ENCODE assay signal across 9 cellular contexts in the genomic region with DNA sequence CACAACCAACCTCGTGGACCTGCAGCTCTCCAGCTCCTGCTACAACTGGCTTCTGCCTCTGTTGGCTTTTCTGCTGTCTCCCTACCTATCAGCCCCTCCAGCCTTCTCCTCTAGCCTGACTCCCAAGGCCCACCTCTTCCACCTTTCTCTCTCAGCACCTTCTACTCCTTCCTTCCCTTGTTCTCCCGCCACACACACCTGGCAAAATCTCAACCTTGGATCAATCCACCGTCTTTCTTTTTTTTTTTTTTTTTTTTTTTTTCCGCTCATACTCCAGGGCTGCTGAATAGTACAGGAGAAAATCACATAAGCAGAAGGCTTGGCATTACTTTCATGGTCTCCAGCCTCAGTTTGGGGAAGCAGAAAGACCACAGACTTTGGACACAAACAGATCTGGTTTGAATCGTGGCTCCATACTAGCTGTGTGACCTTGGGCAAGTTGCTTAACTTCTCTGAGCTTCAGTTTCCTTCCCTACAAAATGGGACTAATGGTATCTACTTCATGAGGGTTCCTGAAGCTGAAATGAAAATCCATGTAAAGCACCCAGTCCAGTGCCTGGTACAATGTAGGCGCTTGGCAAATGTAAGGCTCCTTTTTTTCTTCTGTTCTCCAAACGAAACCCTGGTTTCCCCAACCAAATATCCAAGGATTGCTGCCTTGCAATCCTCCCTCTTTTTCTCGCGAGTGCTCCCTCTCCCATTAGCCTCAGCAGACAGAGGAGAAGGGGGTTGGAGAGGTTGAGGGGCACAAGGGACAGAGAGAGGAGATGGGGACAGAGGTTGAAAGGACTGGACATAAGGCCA. TPM values are rescaled to one million over a fixed set of nuclear protein-coding genes. Genes with fewer than 3 reads are reported as not detected.
DNase-seq lines count a peak whose midpoint lies in the region; ATAC-seq and TF ChIP-seq lines count a peak whose summit lies in the region.
"Had no signal": no experiment of that assay in that cellular context is flagged by ENCODE, and none has a peak within 500 bp of the region (broad histone marks: within the 10 kb centered on the region; RNA-seq: fewer than 3 reads in every experiment).

No MANE protein-coding gene starts in this region.

- no peak overlapping the region for H3K27ac Mint-ChIP-seq in activated T-helper 17 cell treated with anti-CD3 and anti-CD28 coated beads, Interleukin-2, amount 50 U/mL, for 72 hours

- H3K36me3 Mint-ChIP-seq in activated T-helper 17 cell treated with anti-CD3 and anti-CD28 coated beads, Interleukin-2, amount 50 U/mL, for 72 hours (ENCODE audit: low read depth): no peaks in the 10 kb centered on the region

- no peaks in the 10 kb centered on the region for H3K36me3 ChIP-seq in iPS-18a (ENCODE audit: control insufficient read depth, low read depth, low read length)

- H3K4me3 ChIP-seq in HFF-Myc (replicated peaks; ENCODE audit: low read depth, low read length) (peak overlapping the region; percentile 66), iPS-18a (ENCODE audit: low read length) (peak overlapping the region; percentile 68), skin epidermis (peak overlapping the region; percentile 41 to 58 (median 54))

- H3K9me3 Mint-ChIP-seq in activated T-helper 17 cell treated with anti-CD3 and anti-CD28 coated beads, Interleukin-2, amount 50 U/mL, for 72 hours: no peaks in the 10 kb centered on the region

- peaks cover 5% of the 10 kb centered on the region for H3K4me1 Mint-ChIP-seq in activated T-helper 17 cell treated with anti-CD3 and anti-CD28 coated beads, Interleukin-2, amount 50 U/mL, for 72 hours

- peak overlapping the region; percentile 59 for H3K4me3 Mint-ChIP-seq in activated T-helper 17 cell treated with anti-CD3 and anti-CD28 coated beads, Interleukin-2, amount 50 U/mL, for 72 hours

- no peaks in the 10 kb centered on the region for H3K27me3 ChIP-seq in iPS-18a (ENCODE audit: control insufficient read depth, insufficient read depth, low read length)

- peaks cover 13% of the 10 kb centered on the region for H3K9me3 ChIP-seq in iPS-18a (ENCODE audit: control insufficient read depth, low read depth, low read length)

- peak overlapping the region; percentile 52 for H3K9ac ChIP-seq in iPS-18a (ENCODE audit: low read length)

- peaks cover 22% of the 10 kb centered on the region for H3K27me3 Mint-ChIP-seq in activated T-helper 17 cell treated with anti-CD3 and anti-CD28 coated beads, Interleukin-2, amount 50 U/mL, for 72 hours

- H3K27ac ChIP-seq in iPS-18a (ENCODE audit: low read length) (no peak overlapping the region), skin epidermis (peak overlapping the region in 16 of 21 experiments; percentile 10 to 84 (median 68))

- ATAC-seq in activated T-helper 17 cell treated with anti-CD3 and anti-CD28 coated beads, Interleukin-2, amount 50 U/mL, for 72 hours (replicated peaks): no peak
- no peak for ATAC-seq in GM21717 (IDR thresholded peaks at IDR 0.05; ENCODE audit: unreplicated experiment)

- no peak for DNase-seq in HFF-Myc (ENCODE audit: extremely low read depth, low read depth)
- no peak for DNase-seq in D341Med (ENCODE audit: low spot score)
- DNase-seq in globus pallidus (ENCODE audit: low spot score): no peak
- DNase-seq in NCI-H748 treated with DMSO at 0.1 percent for 48 hours (lab: John Stamatoyannopoulos, UW): no peak
- DNase-seq: NCI-H1105 treated with DMSO at 0.1 percent for 48 hours had no signal

- TF ChIP-seq CTCF in HFF-Myc (IDR thresholded peaks at IDR 0.05; ENCODE audit: low read depth, low read length, missing control alignments): no peak

- peaks cover 8% of the 10 kb centered on the region for H3K4me1 ChIP-seq in iPS-18a (ENCODE audit: control insufficient read depth, low read depth, low read length)

RNA-seq across cellular contexts. Expression of a gene that starts 1.7 kb away (rescaled TPM):
- under 1 TPM in 1 of 2 donors, not detected in 1; 0.24 TPM for total RNA-seq in activated T-helper 17 cell treated with anti-CD3 and anti-CD28 coated beads, Interleukin-2, amount 50 U/mL, for 72 hours

RNA-seq across cellular contexts. Expression of a gene that starts 35.7 kb away (rescaled TPM):
- total RNA-seq in activated T-helper 17 cell treated with anti-CD3 and anti-CD28 coated beads, Interleukin-2, amount 50 U/mL, for 72 hours: 10 to 100 TPM; 37.7 to 71.9 TPM

RNA-seq across cellular contexts. Expression of a gene that starts 54.2 kb away (rescaled TPM):
- 10 to 100 TPM; 27.5 to 38.7 TPM for total RNA-seq in activated T-helper 17 cell treated with anti-CD3 and anti-CD28 coated beads, Interleukin-2, amount 50 U/mL, for 72 hours
